In the genomic region with DNA sequence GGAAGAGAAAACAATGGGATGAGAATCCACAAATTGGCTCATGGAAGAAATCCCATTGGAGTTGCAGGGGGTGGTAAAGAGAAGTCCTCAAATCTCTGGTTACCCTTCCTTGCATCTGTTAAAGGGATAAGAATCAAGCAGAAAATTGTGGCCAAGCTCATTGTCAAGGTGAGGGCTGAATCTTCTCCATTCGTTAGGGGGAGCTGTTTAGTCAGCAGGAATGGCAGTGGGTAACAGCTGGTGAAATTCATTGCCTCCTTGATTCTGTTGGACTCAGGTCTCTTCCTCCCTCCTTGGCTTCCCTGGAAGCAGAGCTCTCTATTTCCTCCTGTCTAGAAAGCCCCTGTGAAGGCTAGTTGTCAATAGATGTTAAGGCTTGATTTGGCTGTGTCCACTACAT, we compare ENCODE assay signal across 1 cellular context.
TF ChIP-seq lines count a peak whose summit lies in the region.

No MANE protein-coding gene starts in this region.

TF ChIP-seq in WTC11, 78 proteins besides CTCF, POLR2A, EP300 and RAD21 (continued from another document):
- TF ChIP-seq, protein P1, sequence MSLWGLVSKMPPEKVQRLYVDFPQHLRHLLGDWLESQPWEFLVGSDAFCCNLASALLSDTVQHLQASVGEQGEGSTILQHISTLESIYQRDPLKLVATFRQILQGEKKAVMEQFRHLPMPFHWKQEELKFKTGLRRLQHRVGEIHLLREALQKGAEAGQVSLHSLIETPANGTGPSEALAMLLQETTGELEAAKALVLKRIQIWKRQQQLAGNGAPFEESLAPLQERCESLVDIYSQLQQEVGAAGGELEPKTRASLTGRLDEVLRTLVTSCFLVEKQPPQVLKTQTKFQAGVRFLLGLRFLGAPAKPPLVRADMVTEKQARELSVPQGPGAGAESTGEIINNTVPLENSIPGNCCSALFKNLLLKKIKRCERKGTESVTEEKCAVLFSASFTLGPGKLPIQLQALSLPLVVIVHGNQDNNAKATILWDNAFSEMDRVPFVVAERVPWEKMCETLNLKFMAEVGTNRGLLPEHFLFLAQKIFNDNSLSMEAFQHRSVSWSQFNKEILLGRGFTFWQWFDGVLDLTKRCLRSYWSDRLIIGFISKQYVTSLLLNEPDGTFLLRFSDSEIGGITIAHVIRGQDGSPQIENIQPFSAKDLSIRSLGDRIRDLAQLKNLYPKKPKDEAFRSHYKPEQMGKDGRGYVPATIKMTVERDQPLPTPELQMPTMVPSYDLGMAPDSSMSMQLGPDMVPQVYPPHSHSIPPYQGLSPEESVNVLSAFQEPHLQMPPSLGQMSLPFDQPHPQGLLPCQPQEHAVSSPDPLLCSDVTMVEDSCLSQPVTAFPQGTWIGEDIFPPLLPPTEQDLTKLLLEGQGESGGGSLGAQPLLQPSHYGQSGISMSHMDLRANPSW (CRISPR knock-in tag; conservative IDR thresholded peaks at IDR 0.05; ENCODE audit: low read depth): no peak
- TF ChIP-seq NR3C1 (CRISPR knock-in tag; conservative IDR thresholded peaks at IDR 0.05; ENCODE audit: low read depth) (no peak), NR2C2 (CRISPR knock-in tag; IDR thresholded peaks at IDR 0.05) (no peak), KAT7 (CRISPR knock-in tag; IDR thresholded peaks at IDR 0.05; ENCODE audit: borderline replicate concordance) (no peak), ETV6 (CRISPR knock-in tag; IDR thresholded peaks at IDR 0.05) (no peak), SOX15 (CRISPR knock-in tag; IDR thresholded peaks at IDR 0.05) (no peak), JUN (CRISPR knock-in tag; IDR thresholded peaks at IDR 0.05) (no peak)
- TF ChIP-seq, protein P2, sequence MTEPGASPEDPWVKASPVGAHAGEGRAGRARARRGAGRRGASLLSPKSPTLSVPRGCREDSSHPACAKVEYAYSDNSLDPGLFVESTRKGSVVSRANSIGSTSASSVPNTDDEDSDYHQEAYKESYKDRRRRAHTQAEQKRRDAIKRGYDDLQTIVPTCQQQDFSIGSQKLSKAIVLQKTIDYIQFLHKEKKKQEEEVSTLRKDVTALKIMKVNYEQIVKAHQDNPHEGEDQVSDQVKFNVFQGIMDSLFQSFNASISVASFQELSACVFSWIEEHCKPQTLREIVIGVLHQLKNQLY (CRISPR knock-in tag; IDR thresholded peaks at IDR 0.05): no peak
- TF ChIP-seq, protein P3, sequence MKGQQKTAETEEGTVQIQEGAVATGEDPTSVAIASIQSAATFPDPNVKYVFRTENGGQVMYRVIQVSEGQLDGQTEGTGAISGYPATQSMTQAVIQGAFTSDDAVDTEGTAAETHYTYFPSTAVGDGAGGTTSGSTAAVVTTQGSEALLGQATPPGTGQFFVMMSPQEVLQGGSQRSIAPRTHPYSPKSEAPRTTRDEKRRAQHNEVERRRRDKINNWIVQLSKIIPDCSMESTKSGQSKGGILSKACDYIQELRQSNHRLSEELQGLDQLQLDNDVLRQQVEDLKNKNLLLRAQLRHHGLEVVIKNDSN (CRISPR knock-in tag; IDR thresholded peaks at IDR 0.05): no peak
- TF ChIP-seq, protein P4, sequence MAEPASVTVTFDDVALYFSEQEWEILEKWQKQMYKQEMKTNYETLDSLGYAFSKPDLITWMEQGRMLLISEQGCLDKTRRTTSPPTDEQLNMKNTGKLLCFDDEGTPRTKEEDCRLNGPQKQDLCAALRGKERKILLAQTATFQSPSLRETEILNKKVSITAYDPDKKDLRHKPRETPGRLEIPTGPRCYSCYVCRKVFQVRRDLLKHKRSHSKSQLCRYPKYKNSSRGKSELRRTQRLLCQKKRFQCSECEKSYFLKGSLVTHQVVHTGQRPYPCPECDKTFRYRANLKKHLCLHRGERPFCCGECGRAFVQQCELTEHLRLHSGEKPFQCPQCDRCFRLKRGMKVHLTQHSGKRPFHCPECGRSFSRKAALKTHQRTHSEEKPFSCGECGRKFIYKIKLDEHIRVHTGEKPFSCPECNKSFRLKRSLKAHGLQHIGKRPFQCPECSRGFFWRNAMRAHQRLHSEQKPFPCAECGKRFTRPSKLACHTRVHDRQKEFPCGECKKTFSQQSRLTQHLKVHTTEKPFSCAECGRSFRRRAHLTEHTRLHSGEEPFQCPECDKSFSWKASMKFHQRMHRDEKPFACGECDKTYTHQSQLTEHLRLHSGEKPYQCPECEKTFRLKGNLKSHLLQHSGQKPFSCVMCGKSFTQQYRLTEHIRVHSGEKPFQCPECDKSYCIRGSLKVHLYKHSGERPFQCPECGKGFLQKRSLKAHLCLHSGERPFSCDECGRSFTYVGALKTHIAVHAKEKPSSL (CRISPR knock-in tag; conservative IDR thresholded peaks at IDR 0.05): no peak
- TF ChIP-seq, protein P5, sequence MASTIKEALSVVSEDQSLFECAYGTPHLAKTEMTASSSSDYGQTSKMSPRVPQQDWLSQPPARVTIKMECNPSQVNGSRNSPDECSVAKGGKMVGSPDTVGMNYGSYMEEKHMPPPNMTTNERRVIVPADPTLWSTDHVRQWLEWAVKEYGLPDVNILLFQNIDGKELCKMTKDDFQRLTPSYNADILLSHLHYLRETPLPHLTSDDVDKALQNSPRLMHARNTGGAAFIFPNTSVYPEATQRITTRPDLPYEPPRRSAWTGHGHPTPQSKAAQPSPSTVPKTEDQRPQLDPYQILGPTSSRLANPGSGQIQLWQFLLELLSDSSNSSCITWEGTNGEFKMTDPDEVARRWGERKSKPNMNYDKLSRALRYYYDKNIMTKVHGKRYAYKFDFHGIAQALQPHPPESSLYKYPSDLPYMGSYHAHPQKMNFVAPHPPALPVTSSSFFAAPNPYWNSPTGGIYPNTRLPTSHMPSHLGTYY (CRISPR knock-in tag; IDR thresholded peaks at IDR 0.05): no peak
- TF ChIP-seq, protein P6, sequence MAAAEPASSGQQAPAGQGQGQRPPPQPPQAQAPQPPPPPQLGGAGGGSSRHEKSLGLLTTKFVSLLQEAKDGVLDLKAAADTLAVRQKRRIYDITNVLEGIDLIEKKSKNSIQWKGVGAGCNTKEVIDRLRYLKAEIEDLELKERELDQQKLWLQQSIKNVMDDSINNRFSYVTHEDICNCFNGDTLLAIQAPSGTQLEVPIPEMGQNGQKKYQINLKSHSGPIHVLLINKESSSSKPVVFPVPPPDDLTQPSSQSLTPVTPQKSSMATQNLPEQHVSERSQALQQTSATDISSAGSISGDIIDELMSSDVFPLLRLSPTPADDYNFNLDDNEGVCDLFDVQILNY (CRISPR knock-in tag; IDR thresholded peaks at IDR 0.05): no peak
